In genomic region chr2:196959291-196959690, GRCh38 we compare ENCODE assay signal across 32 cellular contexts.
"Had no signal": no experiment of that assay in that cellular context is flagged by ENCODE, and none has a peak within 500 bp of the region (broad histone marks: within the 10 kb centered on the region; RNA-seq: fewer than 3 reads in every experiment).

No MANE protein-coding gene starts in this region.

- H3K9me3 Mint-ChIP-seq: activated CD8-positive, alpha-beta T cell treated with anti-CD3 and anti-CD28 coated beads for 36 hours; activated naive CD4-positive, alpha-beta T cell treated with anti-CD3 and anti-CD28 coated beads, Interleukin-2, amount 50 U/mL, for 24 hours had no signal

- H3K4me1 ChIP-seq: ascending aorta, breast epithelium, SJSA1 had no signal

- ATAC-seq: activated CD8-positive, alpha-beta T cell treated with anti-CD3 and anti-CD28 coated beads for 36 hours; PC-3 had no signal

- H3K27ac Mint-ChIP-seq: activated CD4-positive, alpha-beta T cell treated with anti-CD3 and anti-CD28 coated beads, Interleukin-2, amount 10 ng/mL, durations not matched to agents 24 days and 14 days; activated CD8-positive, alpha-beta T cell treated with anti-CD3 and anti-CD28 coated beads for 36 hours; activated naive CD4-positive, alpha-beta T cell treated with anti-CD3 and anti-CD28 coated beads, Interleukin-2, amount 50 U/mL, for 24 hours; activated naive CD8-positive, alpha-beta T cell treated with anti-CD3 and anti-CD28 coated beads, Interleukin-2, amount 10 ng/mL, durations not matched to agents 7 days and 5 days; activated T-cell treated with anti-CD3 and anti-CD28 coated beads, Interleukin-2, amount 50 U/mL, for 24 hours; activated T-helper 2 cell treated with anti-CD3 and anti-CD28 coated beads, Interferon-gamma antibody, Interleukin-2, Interleukin-4, amounts not matched to agents 10 μg/mL and 5 μg/mL and 100 μg/mL, durations not matched to agents 14 hours and 24 hours and 36 hours; T-helper 1 cell treated with Interleukin-12 subunit alpha and Interleukin-12 subunit beta and Interleukin-4 antibody, amounts not matched to agents 30 μg/mL and 1 μg/mL, for 36 hours; T-helper 2 cell treated with Interferon-gamma antibody and Interleukin-4, amounts not matched to agents 5 μg/mL and 100 μg/mL, for 36 hours had no signal

- H3K9me3 ChIP-seq: ascending aorta, breast epithelium, MG63, Peyer's patch, SJSA1, SK-N-SH had no signal

- H3K27me3 Mint-ChIP-seq: activated CD4-positive, alpha-beta T cell treated with anti-CD3 and anti-CD28 coated beads, Interleukin-2, amount 10 ng/mL, durations not matched to agents 24 days and 14 days; activated CD8-positive, alpha-beta T cell treated with anti-CD3 and anti-CD28 coated beads for 36 hours; activated naive CD4-positive, alpha-beta T cell treated with anti-CD3 and anti-CD28 coated beads, Interleukin-2, amount 50 U/mL, for 24 hours; activated T-cell treated with anti-CD3 and anti-CD28 coated beads, Interleukin-2, amount 50 U/mL, for 24 hours had no signal

- H3K4me3 Mint-ChIP-seq: activated CD4-positive, alpha-beta T cell treated with anti-CD3 and anti-CD28 coated beads, Interleukin-2, amount 10 ng/mL, durations not matched to agents 24 days and 14 days; activated CD8-positive, alpha-beta T cell treated with anti-CD3 and anti-CD28 coated beads for 36 hours; activated naive CD4-positive, alpha-beta T cell treated with anti-CD3 and anti-CD28 coated beads, Interleukin-2, amount 50 U/mL, for 24 hours; activated naive CD8-positive, alpha-beta T cell treated with anti-CD3 and anti-CD28 coated beads, Interleukin-2, amount 10 ng/mL, durations not matched to agents 7 days and 5 days; activated T-cell treated with anti-CD3 and anti-CD28 coated beads, Interleukin-2, amount 50 U/mL, for 24 hours; T-helper 1 cell treated with Interleukin-12 subunit alpha and Interleukin-12 subunit beta and Interleukin-4 antibody, amounts not matched to agents 30 μg/mL and 1 μg/mL, for 36 hours; T-helper 2 cell treated with Interferon-gamma antibody and Interleukin-4, amounts not matched to agents 5 μg/mL and 100 μg/mL, for 36 hours had no signal

- H3K4me3 ChIP-seq: ascending aorta, breast epithelium, MG63, Peyer's patch, SJSA1 had no signal

- H3K36me3 ChIP-seq: ascending aorta, breast epithelium, MG63, Peyer's patch, SJSA1 had no signal

- DNase-seq: activated CD4-positive, alpha-beta T cell treated with anti-CD3 and anti-CD28 coated beads, Interleukin-2, amount 10 ng/mL, durations not matched to agents 24 days and 14 days; activated CD4-positive, alpha-beta T cell treated with anti-CD3 and anti-CD28 coated beads, Interleukin-2, amount 50 U/mL, for 4 hours; activated CD8-positive, alpha-beta T cell treated with anti-CD3 and anti-CD28 coated beads for 36 hours; activated gamma-delta T cell; activated naive CD4-positive, alpha-beta T cell treated with Interleukin-2 at 50 U/mL for 16 hours; activated naive CD8-positive, alpha-beta T cell treated with anti-CD3 and anti-CD28 coated beads, Interleukin-2, amount 10 ng/mL, durations not matched to agents 7 days and 5 days; activated T-cell treated with anti-CD3 and anti-CD28 coated beads, Interleukin-2, amount 50 U/mL, for 24 hours; amygdala; Kasumi-1; KG1; MG63; NCI-H1048; NCI-H1105 treated with DMSO at 0.1 percent for 48 hours; NCI-H1436; NCI-H1694; NCI-H1930; NCI-H2081 treated with DMSO at 0.1 percent for 48 hours; NCI-H226; NCI-H524 treated with DMSO at 0.1 percent for 48 hours; NK-92 treated with Interleukin-12 subunit alpha and Interleukin-12 subunit beta, amount 100 ng/mL, for 24 hours; PC-3; Peyer's patch; RPMI8226; SHP77 treated with DMSO at 0.1 percent for 48 hours; SK-N-SH had no signal

- H3K27ac ChIP-seq: ascending aorta, breast epithelium, Peyer's patch, SJSA1 had no signal

- H3K27me3 ChIP-seq: ascending aorta, breast epithelium, MG63, Peyer's patch, SJSA1 had no signal
